ENCODE assay signal across 10 cellular contexts in the genomic region with DNA sequence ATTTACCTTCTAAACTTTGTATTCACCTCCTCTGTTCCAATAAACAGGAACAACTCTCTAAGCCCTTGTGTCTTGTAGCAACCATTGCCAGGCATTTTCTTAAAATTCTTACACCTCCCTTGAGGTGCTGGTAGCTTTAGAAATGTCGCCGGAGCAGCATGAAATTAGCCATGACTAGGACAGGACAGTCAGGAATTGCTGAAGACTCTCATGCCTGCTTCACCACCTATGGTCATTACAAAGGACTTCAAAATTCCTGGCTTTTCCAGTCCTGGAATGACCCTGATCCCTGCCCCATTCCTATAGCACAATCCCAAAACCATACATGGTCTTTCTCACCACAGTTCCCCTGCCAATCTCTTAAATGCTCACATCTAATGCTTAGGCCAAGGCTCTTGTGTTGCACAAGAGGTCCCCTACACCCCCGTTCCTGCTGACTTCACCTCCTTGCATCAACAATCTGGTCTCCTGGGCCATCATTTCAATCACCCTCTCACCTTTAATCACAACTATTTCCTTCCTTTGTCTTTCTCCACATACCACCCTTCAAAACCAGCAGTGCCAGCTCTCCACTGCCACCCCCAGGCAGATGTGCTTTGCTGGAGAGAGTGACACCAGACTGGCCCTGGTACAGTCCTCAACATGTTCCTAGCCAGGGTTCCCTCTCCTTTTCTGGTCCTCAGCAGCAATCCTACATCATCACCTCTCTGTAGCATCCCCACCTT.
DNase-seq lines count a peak whose midpoint lies in the region; ATAC-seq, FAIRE-seq and TF ChIP-seq lines count a peak whose summit lies in the region.
"Had no signal": no experiment of that assay in that cellular context is flagged by ENCODE, and none has a peak within 500 bp of the region (broad histone marks: within the 10 kb centered on the region; RNA-seq: fewer than 3 reads in every experiment).

No MANE protein-coding gene starts in this region.

- TF ChIP-seq POLR2A in A549 (IDR thresholded peaks at IDR 0.05; ENCODE audit: low read length) = no peak
- no peak for TF ChIP-seq POLR2A in HCT116 (IDR thresholded peaks at IDR 0.05; ENCODE audit: borderline replicate concordance, extremely low read depth, insufficient read depth, insufficient read length)
- TF ChIP-seq POLR2A in body of pancreas (IDR thresholded peaks at IDR 0.05) = no peak
- no peak for TF ChIP-seq POLR2A in GM12892 (IDR thresholded peaks at IDR 0.05; ENCODE audit: low read depth, low read length)

- H3K4me2 ChIP-seq in A549 (peak overlapping the region; percentile 63), HCT116 (ENCODE audit: low read length) (peak overlapping the region; percentile 69; the same call in 1 of the 2 replicates)

- POLR2A ChIA-PET in A549 (lab: Yijun Ruan, JAX) = no interaction called here
- POLR2A ChIA-PET in HCT116 (lab: Charles Lee) = no interaction called here

- BruUV-seq in HCT116 (replicated peaks; lab: Mats Ljungman, UMichigan) = no TSS peak

- DNase-seq in A549 (ENCODE audit: low read depth in 1 of 2, low spot score in 1 of 2) (peak in 1 of 2 experiments; percentile 51), HCT116 (ENCODE audit: low read depth, low spot score) (no peak), body of pancreas (no peak), kidney epithelial cell (ENCODE audit: low read depth) (no peak), GM12892 (ENCODE audit: insufficient read length) (no peak), SHP77 treated with DMSO at 0.1 percent for 48 hours (lab: John Stamatoyannopoulos, UW) (no peak), EL (no peak)
- DNase-seq: CD4-positive, CD25-positive, alpha-beta regulatory T cell; NCI-H1694 had no signal

- H3K4me3 ChIP-seq in A549 (no peak overlapping the region), HCT116 (replicated peaks in 1 of 2; ENCODE audit: low read depth in 1 of 2, low read length in 2 of 2) (no peak overlapping the region), body of pancreas (no peak overlapping the region), kidney epithelial cell (ENCODE audit: low read depth, low read length) (no peak overlapping the region)

- H3K27me3 ChIP-seq in HCT116 (ENCODE audit: insufficient read depth, low read length) (no peaks in the 10 kb centered on the region), body of pancreas (no peaks in the 10 kb centered on the region), kidney epithelial cell (ENCODE audit: control insufficient read depth, insufficient read depth, low read length) (no peaks in the 10 kb centered on the region)

- TF ChIP-seq EP300 in A549 (IDR thresholded peaks at IDR 0.05) = no peak

- intact Hi-C loops in HCT116 (cut with micrococcal nuclease) = loop anchor here (2.0 to 10.0 kb wide), 2 partner anchors 49 to 267 kb away; no protein-coding TSS in a partner anchor
- intact Hi-C loops in body of pancreas (cut with DNase I) = no loop called here

- peak overlapping the region; percentile 15 to 76 for H3K27ac ChIP-seq in A549
- no peak overlapping the region for H3K27ac ChIP-seq in HCT116 (ENCODE audit: low read depth, low read length)
- no peak overlapping the region for H3K27ac ChIP-seq in body of pancreas

- FAIRE-seq in A549 (lab: Jason Lieb, UNC) (peak; percentile 88), GM12892 (lab: Jason Lieb, UNC) (no peak)

- WGBS in A549 (ENCODE audit: missing lambda C conversion rate) = 89% methylated on average over 3 of the region's 3 CpGs
- WGBS in body of pancreas, 2 donors = 84 to 88% methylated on average over 3 of the region's 3 CpGs

- TF ChIP-seq RAD21 in A549 (conservative IDR thresholded peaks at IDR 0.05 in 1 of 2, IDR thresholded peaks at IDR 0.05 in 1 of 2) (peak; percentile 39 to 74; a peak in 3 of 5 replicates), HCT116 (IDR thresholded peaks at IDR 0.05; ENCODE audit: low read depth) (peak; percentile 63)

- H3K9ac ChIP-seq in HCT116 (ENCODE audit: low read length) = no peak overlapping the region

- H3K9me3 ChIP-seq in A549 (no peaks in the 10 kb centered on the region), HCT116 (ENCODE audit: control insufficient read depth in 1 of 2, insufficient read depth in 1 of 2, low read depth in 1 of 2, low read length in 2 of 2) (no peaks in the 10 kb centered on the region), body of pancreas (no peaks in the 10 kb centered on the region)

- no peaks in the 10 kb centered on the region for H4K20me1 ChIP-seq in HCT116 (ENCODE audit: insufficient read depth)

- H3K79me2 ChIP-seq in HCT116 (ENCODE audit: insufficient read depth, low read length) = no peaks in the 10 kb centered on the region

- no peaks in the 10 kb centered on the region for H3K36me3 ChIP-seq in HCT116 (ENCODE audit: control insufficient read depth in 1 of 2, insufficient read depth in 2 of 2, low read length in 2 of 2)
- H3K36me3 ChIP-seq in body of pancreas (replicated peaks in 1 of 2; ENCODE audit: insufficient read depth in 1 of 2, low read depth in 2 of 2) = no peaks in the 10 kb centered on the region
- H3K36me3 ChIP-seq in kidney epithelial cell (ENCODE audit: control insufficient read depth, insufficient read depth, low read length) = no peaks in the 10 kb centered on the region

- CTCF ChIA-PET in A549 (lab: Yijun Ruan, JAX) = interaction anchor here (0.8 to 2.8 kb wide), 4 partner anchors 10 to 279 kb away, joined by 3 to 13 read pairs (median 4); no protein-coding TSS in a partner anchor
- CTCF ChIA-PET in HCT116 (lab: Charles Lee) = interaction anchor here (0.7 to 6.1 kb wide), 3 partner anchors 10 to 188 kb away, joined by 3 to 37 read pairs (median 6); no protein-coding TSS in a partner anchor

- peak in 1 of 2 experiments; percentile 82; a peak in 3 of 6 replicates for ATAC-seq in A549
- peak; percentile 89 for ATAC-seq in HCT116
- no peak for ATAC-seq in body of pancreas
- ATAC-seq in GM19328 (IDR thresholded peaks at IDR 0.05; ENCODE audit: unreplicated experiment) = no peak

- no peaks in the 10 kb centered on the region for H3K9me2 ChIP-seq in HCT116 (ENCODE audit: insufficient read depth)

- RAD21 ChIA-PET in HCT116 (lab: Charles Lee; ENCODE audit: low non-redundant PET in 1 of 2, low total read pairs in 2 of 2, uncharacterized antibody in 2 of 2, unreplicated experiment in 2 of 2) = interaction anchor here in 1 of 2 experiments (1.0 kb wide), 2 partner anchors 10 to 187 kb away, joined by 3 read pairs; no protein-coding TSS in a partner anchor

- H2AFZ ChIP-seq in HCT116 (ENCODE audit: low read depth, low read length, poor library complexity, severe bottlenecking) = peak overlapping the region; percentile 88

- TF ChIP-seq CTCF in A549 (IDR thresholded peaks at IDR 0.05) (peak; percentile 26; the same call in 1 of the 3 replicates), HCT116 (IDR thresholded peaks at IDR 0.05 in 2 of 3, conservative IDR thresholded peaks at IDR 0.05 in 1 of 3; ENCODE audit: borderline replicate concordance in 1 of 3, insufficient read depth in 1 of 3, low read depth in 2 of 3, low read length in 2 of 3) (peak; percentile 49 to 73 (median 67); a peak in 5 of 6 replicates), body of pancreas (IDR thresholded peaks at IDR 0.05) (peak in 4 of 7 experiments; percentile 10 to 40 (median 36)), kidney epithelial cell (IDR thresholded peaks at IDR 0.05; ENCODE audit: insufficient read depth, low read length, poor library complexity, severe bottlenecking) (peak; percentile 28)

- H3K4me1 ChIP-seq in A549 = peaks cover 66% of the 10 kb centered on the region
- H3K4me1 ChIP-seq in HCT116 (ENCODE audit: control insufficient read depth in 1 of 2, insufficient read depth in 2 of 2, low read length in 2 of 2) = peaks cover 17 to 48% of the 10 kb centered on the region in 2 experiments; a peak in 3 of 4 replicates
- H3K4me1 ChIP-seq in body of pancreas = peaks cover 9% of the 10 kb centered on the region

TF ChIP-seq in A549, 52 proteins besides CTCF, POLR2A, EP300 and RAD21:
- peak in 1 of 2 experiments; percentile 42; a peak in 1 of 4 replicates for TF ChIP-seq CEBPB (IDR thresholded peaks at IDR 0.05)
- TF ChIP-seq, protein P1, sequence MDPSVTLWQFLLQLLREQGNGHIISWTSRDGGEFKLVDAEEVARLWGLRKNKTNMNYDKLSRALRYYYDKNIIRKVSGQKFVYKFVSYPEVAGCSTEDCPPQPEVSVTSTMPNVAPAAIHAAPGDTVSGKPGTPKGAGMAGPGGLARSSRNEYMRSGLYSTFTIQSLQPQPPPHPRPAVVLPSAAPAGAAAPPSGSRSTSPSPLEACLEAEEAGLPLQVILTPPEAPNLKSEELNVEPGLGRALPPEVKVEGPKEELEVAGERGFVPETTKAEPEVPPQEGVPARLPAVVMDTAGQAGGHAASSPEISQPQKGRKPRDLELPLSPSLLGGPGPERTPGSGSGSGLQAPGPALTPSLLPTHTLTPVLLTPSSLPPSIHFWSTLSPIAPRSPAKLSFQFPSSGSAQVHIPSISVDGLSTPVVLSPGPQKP (IDR thresholded peaks at IDR 0.05; ENCODE audit: low read depth, low read length) = no peak
- TF ChIP-seq SMC3 (IDR thresholded peaks at IDR 0.05) = peak; percentile 29; the same call in 1 of the 3 replicates
TF ChIP-seq in A549: peak in this region for 2.

TF ChIP-seq in HCT116, 20 proteins besides CTCF, POLR2A, EP300 and RAD21:
- TF ChIP-seq TCF7L2 (IDR thresholded peaks at IDR 0.05; ENCODE audit: borderline replicate concordance, extremely low read depth, insufficient read depth, insufficient read length) = no peak
- TF ChIP-seq ZFX (IDR thresholded peaks at IDR 0.05) = no peak
- no peak for TF ChIP-seq EGR1 (IDR thresholded peaks at IDR 0.05; ENCODE audit: low read depth)

Comparison
In these comparisons a context has a peak if more than half of its experiments do, and no peak if none do; other contexts are left out.
1. H3K27ac ChIP-seq: peak in A549 (2 of 2); none in HCT116 (single experiment) and body of pancreas (0 of 4).
2. Peak in every context shown above with its lines, with median percentiles within 50 percentile points of each other: CTCF ChIP-seq.